In genomic region chr17:9389116-9389515, GRCh38 we compare ENCODE assay signal across 8 cellular contexts.
DNase-seq lines count a peak whose midpoint lies in the region; ATAC-seq, FAIRE-seq and TF ChIP-seq lines count a peak whose summit lies in the region.

No MANE protein-coding gene starts in this region.

- no peaks in the 10 kb centered on the region for H3K79me2 ChIP-seq in astrocyte (ENCODE audit: insufficient read depth, low read length)

- no peak overlapping the region for H3K4me2 ChIP-seq in astrocyte (ENCODE audit: low read length)

- peak; percentile 63 for DNase-seq in activated effector memory CD4-positive, alpha-beta T cell treated with anti-CD3 and anti-CD28 coated beads, Interleukin-2, amount 50 U/mL, for 16 hours
- DNase-seq in activated effector memory CD4-positive, alpha-beta T cell treated with Interleukin-2 at 50 U/mL for 16 hours = no peak
- DNase-seq in astrocyte (ENCODE audit: low read depth) (peak; percentile 91), psoas muscle (no peak), vagina (ENCODE audit: extremely low spot score in 2 of 2) (no peak), posterior vena cava (ENCODE audit: low spot score) (no peak), NCI-H82 treated with DMSO at 0.1 percent for 48 hours (lab: John Stamatoyannopoulos, UW; ENCODE audit: unreplicated experiment) (no peak)

- intact Hi-C loops in psoas muscle (cut with DNase I) (no loop called here), vagina (cut with DNase I) (no loop called here), posterior vena cava (cut with DNase I) (no loop called here)

- ATAC-seq in HG03095 (IDR thresholded peaks at IDR 0.05; ENCODE audit: unreplicated experiment) (peak; percentile 92), psoas muscle (peak; percentile 62 to 90 (median 82))

- peaks cover 10% of the 10 kb centered on the region for H3K36me3 Mint-ChIP-seq in astrocyte (ENCODE audit: low read depth, unreplicated experiment)

- H3K27ac Mint-ChIP-seq in astrocyte (ENCODE audit: unreplicated experiment) = peak overlapping the region; percentile 55

- no peak overlapping the region for H2AFZ ChIP-seq in astrocyte (ENCODE audit: low read depth, low read length)

- H3K4me1 ChIP-seq in astrocyte (ENCODE audit: insufficient read depth, low read length) (no peaks in the 10 kb centered on the region), psoas muscle (peaks cover 9% of the 10 kb centered on the region), vagina (no peaks in the 10 kb centered on the region)

- no peak overlapping the region for H3K4me3 ChIP-seq in astrocyte (ENCODE audit: insufficient read depth, low read depth, low read length)
- no peak overlapping the region for H3K4me3 ChIP-seq in psoas muscle
- H3K4me3 ChIP-seq in vagina = no peak overlapping the region

- H3K27me3 ChIP-seq in astrocyte (ENCODE audit: insufficient read depth, low read length) = no peaks in the 10 kb centered on the region
- H3K27me3 ChIP-seq in psoas muscle (ENCODE audit: insufficient read depth in 3 of 3, low read length in 2 of 3) = no peaks in the 10 kb centered on the region
- H3K27me3 ChIP-seq in vagina = no peaks in the 10 kb centered on the region

- H4K20me1 ChIP-seq in astrocyte (ENCODE audit: insufficient read depth, low read length) = no peaks in the 10 kb centered on the region

- no peaks in the 10 kb centered on the region for H3K36me3 ChIP-seq in astrocyte (ENCODE audit: insufficient read depth, low read length)
- no peaks in the 10 kb centered on the region for H3K36me3 ChIP-seq in psoas muscle (ENCODE audit: insufficient read depth in 1 of 2, low read depth in 1 of 2)
- H3K36me3 ChIP-seq in vagina = no peaks in the 10 kb centered on the region

- H3K4me3 Mint-ChIP-seq in astrocyte (ENCODE audit: unreplicated experiment) = no peak overlapping the region

- no peak for TF ChIP-seq POLR2A in vagina (IDR thresholded peaks at IDR 0.05)

- H3K27ac ChIP-seq in astrocyte (ENCODE audit: low read depth, low read length) = peak overlapping the region; percentile 69
- no peak overlapping the region for H3K27ac ChIP-seq in psoas muscle
- no peak overlapping the region for H3K27ac ChIP-seq in vagina

- H3K4me1 Mint-ChIP-seq in astrocyte (ENCODE audit: low read depth, unreplicated experiment) = peaks cover 19% of the 10 kb centered on the region

- FAIRE-seq in astrocyte (lab: Jason Lieb, UNC) = peak; percentile 29

- H3K9me3 Mint-ChIP-seq in astrocyte (ENCODE audit: unreplicated experiment) = peaks cover 8% of the 10 kb centered on the region

- H3K9me3 ChIP-seq in astrocyte (ENCODE audit: insufficient read depth, low read depth, low read length) = no peaks in the 10 kb centered on the region
- H3K9me3 ChIP-seq in psoas muscle = peaks cover 16% of the 10 kb centered on the region
- peaks cover 6% of the 10 kb centered on the region for H3K9me3 ChIP-seq in vagina

- TF ChIP-seq CTCF in astrocyte (IDR thresholded peaks at IDR 0.05; ENCODE audit: insufficient read depth, low read depth, low read length) = no peak
- TF ChIP-seq CTCF in psoas muscle (IDR thresholded peaks at IDR 0.05) = no peak
- no peak for TF ChIP-seq CTCF in vagina (IDR thresholded peaks at IDR 0.05)

- H3K27me3 Mint-ChIP-seq in astrocyte (ENCODE audit: low read depth, unreplicated experiment) = no peaks in the 10 kb centered on the region

- H3K9ac ChIP-seq in astrocyte (ENCODE audit: low read length) = peak overlapping the region; percentile 23

- 27 to 38% (median 36%) methylated on average over 3 of the region's 3 CpGs for WGBS in psoas muscle, 3 donors

Comparison
In these comparisons a context has a peak if more than half of its experiments do, and no peak if none do; other contexts are left out.
1. DNase-seq: peak in activated effector memory CD4-positive, alpha-beta T cell treated with anti-CD3 and anti-CD28 coated beads, Interleukin-2, amount 50 U/mL, for 16 hours (single experiment) and astrocyte (single experiment); none in activated effector memory CD4-positive, alpha-beta T cell treated with Interleukin-2 at 50 U/mL for 16 hours (single experiment), psoas muscle (0 of 2), vagina (0 of 2), posterior vena cava (single experiment) and NCI-H82 treated with DMSO at 0.1 percent for 48 hours (single experiment).